1 cellular context compared by ENCODE assay signal in genomic region chr2:118699816-118700215, GRCh38.
TF ChIP-seq lines count a peak whose summit lies in the region.

No MANE protein-coding gene starts in this region.

TF ChIP-seq in K562, 482 proteins besides CTCF, POLR2A, EP300 and RAD21 (continued from another document):
- no peak for TF ChIP-seq GMEB1 (CRISPR knock-in tag; IDR thresholded peaks at IDR 0.05)
- TF ChIP-seq SNIP1 (IDR thresholded peaks at IDR 0.05; ENCODE audit: low read depth): no peak
- no peak for TF ChIP-seq ZBTB5 (IDR thresholded peaks at IDR 0.05)
- TF ChIP-seq RERE (CRISPR knock-in tag; IDR thresholded peaks at IDR 0.05; ENCODE audit: borderline replicate concordance): no peak
- TF ChIP-seq CHD4 (IDR thresholded peaks at IDR 0.05; ENCODE audit: insufficient read depth, insufficient replicate concordance, low read depth, low read length, poor library complexity, severe bottlenecking): no peak
- TF ChIP-seq RCOR1 (IDR thresholded peaks at IDR 0.05; ENCODE audit: borderline replicate concordance in 1 of 2, low read depth in 2 of 2, low read length in 2 of 2): no peak
- no peak for TF ChIP-seq WHSC1 (IDR thresholded peaks at IDR 0.05; ENCODE audit: low read length)
- no peak for TF ChIP-seq ZNF764 (CRISPR knock-in tag; IDR thresholded peaks at IDR 0.05; ENCODE audit: low read depth)
- TF ChIP-seq HINFP (tag; conservative IDR thresholded peaks at IDR 0.05; ENCODE audit: low read depth): no peak
- TF ChIP-seq KLF6 (CRISPR knock-in tag; IDR thresholded peaks at IDR 0.05; ENCODE audit: borderline replicate concordance): no peak
